In the genomic region with DNA sequence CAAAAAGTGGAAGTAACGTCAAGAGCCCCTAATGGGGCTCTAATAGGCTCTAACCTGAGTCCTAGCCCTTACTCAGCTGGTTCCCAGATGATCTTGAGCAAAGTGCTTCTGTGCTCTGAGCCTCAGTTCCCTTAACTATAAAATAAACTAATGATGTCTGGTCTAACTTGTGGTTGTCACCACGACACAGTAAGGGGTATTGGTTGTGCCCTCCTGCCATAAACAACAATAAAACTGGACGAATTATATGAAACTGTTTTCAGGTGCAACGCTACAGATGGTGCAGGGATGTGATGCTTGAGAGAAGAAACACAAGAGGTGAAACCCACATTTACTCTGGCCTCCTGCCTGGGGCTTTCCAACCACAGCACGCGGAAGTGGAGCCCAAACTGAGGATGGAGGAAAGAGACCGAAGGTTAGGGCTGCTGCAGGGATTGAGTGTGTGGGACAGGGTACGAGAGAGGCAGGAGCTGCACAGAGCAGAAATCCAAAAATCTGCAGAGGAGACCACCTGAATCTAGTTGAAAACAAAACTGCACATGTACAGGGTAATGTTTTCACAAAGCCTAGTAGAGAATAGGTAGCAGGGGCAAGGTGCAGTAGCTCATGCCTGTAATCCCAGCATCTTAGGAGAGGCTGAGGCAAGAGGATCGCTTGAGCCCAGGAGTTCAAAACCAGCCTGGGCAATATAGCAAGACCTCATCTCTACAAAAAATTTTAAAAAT, we compare ENCODE assay signal across 10 cellular contexts. TPM values are rescaled to one million over a fixed set of nuclear protein-coding genes. Genes with fewer than 3 reads are reported as not detected.
DNase-seq lines count a peak whose midpoint lies in the region; ATAC-seq and TF ChIP-seq lines count a peak whose summit lies in the region.
"Had no signal": no experiment of that assay in that cellular context is flagged by ENCODE, and none has a peak within 500 bp of the region (broad histone marks: within the 10 kb centered on the region; RNA-seq: fewer than 3 reads in every experiment).

No MANE protein-coding gene starts in this region.

- no peak overlapping the region for H3K4me2 ChIP-seq in DND-41 (ENCODE audit: insufficient read depth, low read length)

- WGBS in thyroid gland, 2 donors = 81 to 90% methylated on average over 9 of the region's 9 CpGs

- DNase-seq in DND-41 (no peak), LoVo (ENCODE audit: low spot score) (no peak), cerebellar cortex (ENCODE audit: low spot score) (no peak), nucleus accumbens (lab: John Stamatoyannopoulos, UW) (no peak), thyroid gland (no peak)
- DNase-seq in activated naive CD8-positive, alpha-beta T cell treated with anti-CD3 and anti-CD28 coated beads, Interleukin-2, amount 10 ng/mL, durations not matched to agents 7 days and 5 days = no peak
- DNase-seq: GDM1 had no signal

- ATAC-seq in DND-41 (ENCODE audit: insufficient read depth, low read depth) = 0 out of 3 replicates have a peak, but pooled peaks have one; percentile 35
- ATAC-seq in GM19467 (IDR thresholded peaks at IDR 0.05; ENCODE audit: unreplicated experiment) = peak; percentile 81
- ATAC-seq in HG03439 (IDR thresholded peaks at IDR 0.05; ENCODE audit: unreplicated experiment) = peak; percentile 62
- ATAC-seq in activated naive CD8-positive, alpha-beta T cell treated with anti-CD3 and anti-CD28 coated beads, Interleukin-2, amount 10 ng/mL, durations not matched to agents 7 days and 5 days (ENCODE audit: low read depth) = peak; percentile 61

- H3K27me3 Mint-ChIP-seq in activated naive CD8-positive, alpha-beta T cell treated with anti-CD3 and anti-CD28 coated beads, Interleukin-2, amount 10 ng/mL, durations not matched to agents 7 days and 5 days = peaks cover 5% of the 10 kb centered on the region

- peaks cover 13% of the 10 kb centered on the region for H3K36me3 Mint-ChIP-seq in activated naive CD8-positive, alpha-beta T cell treated with anti-CD3 and anti-CD28 coated beads, Interleukin-2, amount 10 ng/mL, durations not matched to agents 7 days and 5 days

- TF ChIP-seq POLR2A in thyroid gland (IDR thresholded peaks at IDR 0.05) = no peak

- H3K27ac ChIP-seq in DND-41 (ENCODE audit: low read length) (no peak overlapping the region), thyroid gland (no peak overlapping the region)

- H3K36me3 ChIP-seq in DND-41 (ENCODE audit: insufficient read depth, low read length) = no peaks in the 10 kb centered on the region
- H3K36me3 ChIP-seq in thyroid gland = no peaks in the 10 kb centered on the region

- H3K4me3 Mint-ChIP-seq in activated naive CD8-positive, alpha-beta T cell treated with anti-CD3 and anti-CD28 coated beads, Interleukin-2, amount 10 ng/mL, durations not matched to agents 7 days and 5 days = peak overlapping the region; percentile 44

- POLR2A ChIA-PET in activated naive CD8-positive, alpha-beta T cell treated with anti-CD3 and anti-CD28 coated beads, Interleukin-2, amount 10 ng/mL, durations not matched to agents 7 days and 5 days (lab: Charles Lee) = no interaction called here

- H3K9me3 ChIP-seq in DND-41 (ENCODE audit: insufficient read depth, low read length, severe bottlenecking) (peaks cover 3% of the 10 kb centered on the region), thyroid gland (no peaks in the 10 kb centered on the region)

- H3K9ac ChIP-seq in DND-41 (ENCODE audit: low read depth, low read length) = no peak overlapping the region

- H2AFZ ChIP-seq in DND-41 (ENCODE audit: low read depth, low read length) = no peak overlapping the region

- no peaks in the 10 kb centered on the region for H3K4me1 ChIP-seq in DND-41 (ENCODE audit: insufficient read depth, low read length)
- H3K4me1 ChIP-seq in thyroid gland = peaks cover 12 to 16% of the 10 kb centered on the region in 2 donors

- intact Hi-C loops in thyroid gland (cut with DNase I) = no loop called here

- TF ChIP-seq CTCF in DND-41 (IDR thresholded peaks at IDR 0.05; ENCODE audit: borderline replicate concordance, extremely low read depth, low read length, poor library complexity, severe bottlenecking) (no peak), thyroid gland (IDR thresholded peaks at IDR 0.05) (no peak)

- H3K4me3 ChIP-seq in DND-41 (ENCODE audit: low read depth in 1 of 2, low read length in 2 of 2) (no peak overlapping the region), thyroid gland (replicated peaks in 1 of 3) (no peak overlapping the region)

- H3K27me3 ChIP-seq in DND-41 (ENCODE audit: insufficient read depth, low read length, poor library complexity) = no peaks in the 10 kb centered on the region
- H3K27me3 ChIP-seq in thyroid gland = no peaks in the 10 kb centered on the region

- peaks cover 7% of the 10 kb centered on the region for H3K4me1 Mint-ChIP-seq in activated naive CD8-positive, alpha-beta T cell treated with anti-CD3 and anti-CD28 coated beads, Interleukin-2, amount 10 ng/mL, durations not matched to agents 7 days and 5 days

- H3K79me2 ChIP-seq in DND-41 (ENCODE audit: insufficient read depth, low read length) = no peaks in the 10 kb centered on the region

- H3K9me3 Mint-ChIP-seq in activated naive CD8-positive, alpha-beta T cell treated with anti-CD3 and anti-CD28 coated beads, Interleukin-2, amount 10 ng/mL, durations not matched to agents 7 days and 5 days = peaks cover 7% of the 10 kb centered on the region

- no peaks in the 10 kb centered on the region for H4K20me1 ChIP-seq in DND-41 (ENCODE audit: insufficient read depth, low read length)

- peak overlapping the region; percentile 26 for H3K27ac Mint-ChIP-seq in activated naive CD8-positive, alpha-beta T cell treated with anti-CD3 and anti-CD28 coated beads, Interleukin-2, amount 10 ng/mL, durations not matched to agents 7 days and 5 days

RNA-seq across cellular contexts. Expression of a gene that starts 45.6 kb away (rescaled TPM):
- total RNA-seq in activated naive CD8-positive, alpha-beta T cell treated with anti-CD3 and anti-CD28 coated beads, Interleukin-2, amount 10 ng/mL, durations not matched to agents 7 days and 5 days = 1 to 10 TPM; 3.4 to 4.9 TPM
- total RNA-seq in thyroid gland = under 1 TPM in 1 of 4 donors, not detected in 3; 0.81 TPM
- total RNA-seq: frontal cortex had no signal
